Comparison of ENCODE assay signal across 23 cellular contexts in the genomic region with DNA sequence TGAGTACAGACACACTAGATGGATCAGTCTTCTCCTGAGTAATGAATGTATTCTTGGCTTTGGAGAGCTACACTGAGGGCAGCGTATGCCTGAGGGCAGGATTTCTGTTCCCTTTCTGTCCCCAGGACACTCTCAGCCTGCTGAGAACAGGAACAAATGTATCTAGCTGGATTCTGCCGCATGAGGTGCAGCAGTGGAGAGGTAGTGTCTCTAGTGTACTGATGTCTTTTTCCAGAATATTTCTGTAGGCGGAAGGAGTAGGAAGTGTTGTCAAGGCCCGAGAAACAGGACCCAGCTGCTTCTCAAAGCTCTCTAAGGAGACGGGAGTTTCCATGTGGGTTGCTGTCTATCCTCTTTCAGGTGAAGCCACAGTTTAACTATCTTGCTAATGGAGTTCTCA.
DNase-seq lines count a peak whose midpoint lies in the region; ATAC-seq and TF ChIP-seq lines count a peak whose summit lies in the region.
"Had no signal": no experiment of that assay in that cellular context is flagged by ENCODE, and none has a peak within 500 bp of the region (broad histone marks: within the 10 kb centered on the region; RNA-seq: fewer than 3 reads in every experiment).

No MANE protein-coding gene starts in this region.

- ATAC-seq in Right ventricle myocardium superior (ENCODE audit: poor library complexity) (peak; percentile 75), GM21717 (IDR thresholded peaks at IDR 0.05; ENCODE audit: unreplicated experiment) (no peak)
- ATAC-seq: GM12878, HepG2 had no signal

- TF ChIP-seq CTCF in endothelial cell (IDR thresholded peaks at IDR 0.05; ENCODE audit: unreplicated experiment): no peak

- no peak for DNase-seq in Right ventricle myocardium superior
- no peak for DNase-seq in cardiac septum (ENCODE audit: low spot score)
- DNase-seq in endothelial cell (ENCODE audit: low spot score): no peak
- peak; percentile 46 for DNase-seq in middle frontal gyrus (ENCODE audit: extremely low spot score, low spot score)
- DNase-seq in putamen (ENCODE audit: low spot score): peak; percentile 74
- no peak for DNase-seq in dedifferentiated amniotic fluid mesenchymal stem cell (ENCODE audit: extremely low spot score)
- DNase-seq in central memory CD4-positive, alpha-beta T cell: no peak
- DNase-seq: 8988T; Caco-2; CD4-positive, alpha-beta memory T cell; DMS 273 treated with DMSO at 0.1 percent for 48 hours; DMS79 treated with DMSO at 0.1 percent for 48 hours; NCI-H1092 treated with DMSO at 0.1 percent for 48 hours; NCI-H1436 treated with DMSO at 0.1 percent for 48 hours; NCI-H2029; NCI-H226; NCI-H510A treated with DMSO at 0.1 percent for 48 hours; NCI-H748 treated with DMSO at 0.1 percent for 48 hours; PC-9; SJCRH30 had no signal

- H3K9me3 Mint-ChIP-seq in endothelial cell (ENCODE audit: unreplicated experiment): no peaks in the 10 kb centered on the region

- intact Hi-C loops in Right ventricle myocardium superior (cut with DNase I) (no loop called here), cardiac septum (cut with DNase I) (no loop called here)

- peak overlapping the region; percentile 79 for H3K27ac Mint-ChIP-seq in endothelial cell (ENCODE audit: unreplicated experiment)
- H3K27ac Mint-ChIP-seq: CD4-positive, alpha-beta memory T cell had no signal

- peaks cover 2% of the 10 kb centered on the region for H3K27me3 Mint-ChIP-seq in endothelial cell (ENCODE audit: unreplicated experiment)

- H3K4me3 Mint-ChIP-seq in endothelial cell (ENCODE audit: unreplicated experiment): no peak overlapping the region
- H3K4me3 Mint-ChIP-seq: CD4-positive, alpha-beta memory T cell had no signal

- H3K36me3 Mint-ChIP-seq in endothelial cell (ENCODE audit: low read depth, unreplicated experiment): peaks cover 10% of the 10 kb centered on the region
- H3K36me3 Mint-ChIP-seq: CD4-positive, alpha-beta memory T cell had no signal

- peaks cover 11% of the 10 kb centered on the region for H3K4me1 Mint-ChIP-seq in endothelial cell (ENCODE audit: unreplicated experiment)
- H3K4me1 Mint-ChIP-seq: CD4-positive, alpha-beta memory T cell had no signal

Comparison
In these comparisons a context has a peak if more than half of its experiments do, and no peak if none do; other contexts are left out.
1. DNase-seq: peak in middle frontal gyrus (single experiment) and putamen (single experiment); none in Right ventricle myocardium superior (single experiment), cardiac septum (single experiment), endothelial cell (single experiment), dedifferentiated amniotic fluid mesenchymal stem cell (single experiment) and central memory CD4-positive, alpha-beta T cell (single experiment).